In the genomic region with DNA sequence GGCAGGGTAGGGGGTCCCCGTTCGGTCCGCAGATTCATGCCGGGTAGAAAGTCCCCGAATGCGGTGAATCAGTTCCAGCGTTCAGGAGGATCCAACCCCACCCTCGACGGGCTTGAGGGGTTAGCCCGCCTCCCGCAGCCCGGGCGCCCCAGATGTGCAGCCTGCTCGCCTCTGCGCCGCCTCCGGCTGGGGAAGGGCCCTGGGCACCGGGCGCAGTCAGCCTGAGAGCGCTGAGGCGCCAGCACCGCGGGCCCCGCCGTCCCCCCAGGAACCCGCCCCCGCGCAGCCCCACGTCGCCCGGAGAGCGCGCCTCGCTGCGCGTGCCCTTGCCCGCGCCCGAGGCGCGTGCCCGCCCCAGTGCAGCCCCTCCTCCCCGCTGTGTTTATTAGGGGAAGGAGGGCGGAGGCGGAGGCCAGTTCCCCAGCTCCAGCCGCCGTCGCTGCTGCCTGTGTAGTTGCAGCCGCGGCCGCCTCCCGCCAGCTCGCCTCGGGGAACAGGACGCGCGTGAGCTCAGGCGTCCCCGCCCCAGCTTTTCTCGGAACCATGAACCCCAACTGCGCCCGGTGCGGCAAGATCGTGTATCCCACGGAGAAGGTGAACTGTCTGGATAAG, we compare ENCODE assay signal across 1 cellular context.
TF ChIP-seq lines count a peak whose summit lies in the region.

A gene with protein sequence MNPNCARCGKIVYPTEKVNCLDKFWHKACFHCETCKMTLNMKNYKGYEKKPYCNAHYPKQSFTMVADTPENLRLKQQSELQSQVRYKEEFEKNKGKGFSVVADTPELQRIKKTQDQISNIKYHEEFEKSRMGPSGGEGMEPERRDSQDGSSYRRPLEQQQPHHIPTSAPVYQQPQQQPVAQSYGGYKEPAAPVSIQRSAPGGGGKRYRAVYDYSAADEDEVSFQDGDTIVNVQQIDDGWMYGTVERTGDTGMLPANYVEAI (plus strand): TSS at position 412 of the 612 bp plus-strand sequence. CDS start 132 bp downstream, at position 544.

TF ChIP-seq in K562, 482 proteins besides CTCF, POLR2A, EP300 and RAD21 (continued from another document and continues in another):
- TF ChIP-seq ZBTB40 (IDR thresholded peaks at IDR 0.05) (no peak; the same call in 1 of the 2 replicates), ZBTB40 (CRISPR knock-in tag; IDR thresholded peaks at IDR 0.05) (no peak), ZNF507 (tag; conservative IDR thresholded peaks at IDR 0.05) (no peak), SOX6 (IDR thresholded peaks at IDR 0.05) (0 out of 2 replicates have a peak, but pooled peaks have one; percentile 28), EGR1 (conservative IDR thresholded peaks at IDR 0.05) (peak; percentile 80), ARID1B (IDR thresholded peaks at IDR 0.05) (no peak), JUNB (CRISPR knock-in tag; conservative IDR thresholded peaks at IDR 0.05) (0 out of 2 replicates have a peak, but pooled peaks have one; percentile 27), NR2C2 (CRISPR knock-in tag; IDR thresholded peaks at IDR 0.05) (no peak), NR2C2 (tag; IDR thresholded peaks at IDR 0.05) (peak; percentile 58; the same call in 1 of the 2 replicates), L3MBTL2 (IDR thresholded peaks at IDR 0.05) (0 out of 2 replicates have a peak, but pooled peaks have one; percentile 29), NRF1 (conservative IDR thresholded peaks at IDR 0.05 in 1 of 2, IDR thresholded peaks at IDR 0.05 in 1 of 2) (peak; percentile 74), ZNF24 (IDR thresholded peaks at IDR 0.05) (peak; percentile 49), FOXK2 (conservative IDR thresholded peaks at IDR 0.05 in 1 of 2, IDR thresholded peaks at IDR 0.05 in 1 of 2; ENCODE audit: low read depth in 2 of 2) (0 out of 4 replicates have a peak, but pooled peaks of 1 of the 2 experiments have one; percentile 27), SLC30A9 (CRISPR knock-in tag; IDR thresholded peaks at IDR 0.05) (no peak), IFI16 (CRISPR knock-in tag; IDR thresholded peaks at IDR 0.05) (0 out of 2 replicates have a peak, but pooled peaks have one; percentile 18), ELF2 (CRISPR knock-in tag; IDR thresholded peaks at IDR 0.05) (peak; percentile 53; the same call in 1 of the 2 replicates), PCBP1 (IDR thresholded peaks at IDR 0.05; ENCODE audit: low read depth, low read length, poor library complexity, severe bottlenecking) (peak; percentile 92), ARHGAP35 (IDR thresholded peaks at IDR 0.05; ENCODE audit: partially characterized antibody) (no peak), FOXJ2 (tag; IDR thresholded peaks at IDR 0.05) (peak; percentile 54; the same call in 1 of the 2 replicates), POLR2B (IDR thresholded peaks at IDR 0.05; ENCODE audit: low read depth, partially characterized antibody) (peak; percentile 92), ZNF57 (CRISPR knock-in tag; IDR thresholded peaks at IDR 0.05) (no peak), HNRNPUL1 (IDR thresholded peaks at IDR 0.05; ENCODE audit: low read length) (no peak), YBX1 (IDR thresholded peaks at IDR 0.05) (no peak), GTF2F1 (IDR thresholded peaks at IDR 0.05; ENCODE audit: low read depth, low read length) (peak; percentile 53; the same call in 1 of the 2 replicates), PPARD (CRISPR knock-in tag; IDR thresholded peaks at IDR 0.05) (0 out of 2 replicates have a peak, but pooled peaks have one; percentile 18), CHD2 (IDR thresholded peaks at IDR 0.05; ENCODE audit: low read depth, low read length) (no peak), SNIP1 (IDR thresholded peaks at IDR 0.05; ENCODE audit: low read depth) (no peak), NCOA6 (IDR thresholded peaks at IDR 0.05) (peak; percentile 74; the same call in 1 of the 2 replicates), PREB (CRISPR knock-in tag; IDR thresholded peaks at IDR 0.05) (no peak), RBBP5 (IDR thresholded peaks at IDR 0.05; ENCODE audit: borderline replicate concordance, insufficient read depth, low read length, poor library complexity, severe bottlenecking) (peak; percentile 75), ZNF436 (CRISPR knock-in tag; IDR thresholded peaks at IDR 0.05) (peak; percentile 54; the same call in 1 of the 2 replicates), ZNF224 (CRISPR knock-in tag; IDR thresholded peaks at IDR 0.05) (no peak), ZNF668 (CRISPR knock-in tag; IDR thresholded peaks at IDR 0.05) (no peak)
- TF ChIP-seq, protein P1, sequence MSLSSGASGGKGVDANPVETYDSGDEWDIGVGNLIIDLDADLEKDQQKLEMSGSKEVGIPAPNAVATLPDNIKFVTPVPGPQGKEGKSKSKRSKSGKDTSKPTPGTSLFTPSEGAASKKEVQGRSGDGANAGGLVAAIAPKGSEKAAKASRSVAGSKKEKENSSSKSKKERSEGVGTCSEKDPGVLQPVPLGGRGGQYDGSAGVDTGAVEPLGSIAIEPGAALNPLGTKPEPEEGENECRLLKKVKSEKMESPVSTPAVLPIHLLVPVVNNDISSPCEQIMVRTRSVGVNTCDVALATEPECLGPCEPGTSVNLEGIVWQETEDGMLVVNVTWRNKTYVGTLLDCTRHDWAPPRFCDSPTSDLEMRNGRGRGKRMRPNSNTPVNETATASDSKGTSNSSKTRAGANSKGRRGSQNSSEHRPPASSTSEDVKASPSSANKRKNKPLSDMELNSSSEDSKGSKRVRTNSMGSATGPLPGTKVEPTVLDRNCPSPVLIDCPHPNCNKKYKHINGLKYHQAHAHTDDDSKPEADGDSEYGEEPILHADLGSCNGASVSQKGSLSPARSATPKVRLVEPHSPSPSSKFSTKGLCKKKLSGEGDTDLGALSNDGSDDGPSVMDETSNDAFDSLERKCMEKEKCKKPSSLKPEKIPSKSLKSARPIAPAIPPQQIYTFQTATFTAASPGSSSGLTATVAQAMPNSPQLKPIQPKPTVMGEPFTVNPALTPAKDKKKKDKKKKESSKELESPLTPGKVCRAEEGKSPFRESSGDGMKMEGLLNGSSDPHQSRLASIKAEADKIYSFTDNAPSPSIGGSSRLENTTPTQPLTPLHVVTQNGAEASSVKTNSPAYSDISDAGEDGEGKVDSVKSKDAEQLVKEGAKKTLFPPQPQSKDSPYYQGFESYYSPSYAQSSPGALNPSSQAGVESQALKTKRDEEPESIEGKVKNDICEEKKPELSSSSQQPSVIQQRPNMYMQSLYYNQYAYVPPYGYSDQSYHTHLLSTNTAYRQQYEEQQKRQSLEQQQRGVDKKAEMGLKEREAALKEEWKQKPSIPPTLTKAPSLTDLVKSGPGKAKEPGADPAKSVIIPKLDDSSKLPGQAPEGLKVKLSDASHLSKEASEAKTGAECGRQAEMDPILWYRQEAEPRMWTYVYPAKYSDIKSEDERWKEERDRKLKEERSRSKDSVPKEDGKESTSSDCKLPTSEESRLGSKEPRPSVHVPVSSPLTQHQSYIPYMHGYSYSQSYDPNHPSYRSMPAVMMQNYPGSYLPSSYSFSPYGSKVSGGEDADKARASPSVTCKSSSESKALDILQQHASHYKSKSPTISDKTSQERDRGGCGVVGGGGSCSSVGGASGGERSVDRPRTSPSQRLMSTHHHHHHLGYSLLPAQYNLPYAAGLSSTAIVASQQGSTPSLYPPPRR (CRISPR knock-in tag; IDR thresholded peaks at IDR 0.05; ENCODE audit: borderline replicate concordance) = no peak
- TF ChIP-seq, protein P2, sequence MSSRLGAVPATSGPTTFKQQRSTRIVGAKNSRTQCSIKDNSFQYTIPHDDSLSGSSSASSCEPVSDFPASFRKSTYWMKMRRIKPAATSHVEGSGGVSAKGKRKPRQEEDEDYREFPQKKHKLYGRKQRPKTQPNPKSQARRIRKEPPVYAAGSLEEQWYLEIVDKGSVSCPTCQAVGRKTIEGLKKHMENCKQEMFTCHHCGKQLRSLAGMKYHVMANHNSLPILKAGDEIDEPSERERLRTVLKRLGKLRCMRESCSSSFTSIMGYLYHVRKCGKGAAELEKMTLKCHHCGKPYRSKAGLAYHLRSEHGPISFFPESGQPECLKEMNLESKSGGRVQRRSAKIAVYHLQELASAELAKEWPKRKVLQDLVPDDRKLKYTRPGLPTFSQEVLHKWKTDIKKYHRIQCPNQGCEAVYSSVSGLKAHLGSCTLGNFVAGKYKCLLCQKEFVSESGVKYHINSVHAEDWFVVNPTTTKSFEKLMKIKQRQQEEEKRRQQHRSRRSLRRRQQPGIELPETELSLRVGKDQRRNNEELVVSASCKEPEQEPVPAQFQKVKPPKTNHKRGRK (tag; IDR thresholded peaks at IDR 0.05) = no peak
- TF ChIP-seq, protein P3, sequence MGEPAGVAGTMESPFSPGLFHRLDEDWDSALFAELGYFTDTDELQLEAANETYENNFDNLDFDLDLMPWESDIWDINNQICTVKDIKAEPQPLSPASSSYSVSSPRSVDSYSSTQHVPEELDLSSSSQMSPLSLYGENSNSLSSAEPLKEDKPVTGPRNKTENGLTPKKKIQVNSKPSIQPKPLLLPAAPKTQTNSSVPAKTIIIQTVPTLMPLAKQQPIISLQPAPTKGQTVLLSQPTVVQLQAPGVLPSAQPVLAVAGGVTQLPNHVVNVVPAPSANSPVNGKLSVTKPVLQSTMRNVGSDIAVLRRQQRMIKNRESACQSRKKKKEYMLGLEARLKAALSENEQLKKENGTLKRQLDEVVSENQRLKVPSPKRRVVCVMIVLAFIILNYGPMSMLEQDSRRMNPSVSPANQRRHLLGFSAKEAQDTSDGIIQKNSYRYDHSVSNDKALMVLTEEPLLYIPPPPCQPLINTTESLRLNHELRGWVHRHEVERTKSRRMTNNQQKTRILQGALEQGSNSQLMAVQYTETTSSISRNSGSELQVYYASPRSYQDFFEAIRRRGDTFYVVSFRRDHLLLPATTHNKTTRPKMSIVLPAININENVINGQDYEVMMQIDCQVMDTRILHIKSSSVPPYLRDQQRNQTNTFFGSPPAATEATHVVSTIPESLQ (CRISPR knock-in tag; IDR thresholded peaks at IDR 0.05) = no peak
- TF ChIP-seq, protein P4, sequence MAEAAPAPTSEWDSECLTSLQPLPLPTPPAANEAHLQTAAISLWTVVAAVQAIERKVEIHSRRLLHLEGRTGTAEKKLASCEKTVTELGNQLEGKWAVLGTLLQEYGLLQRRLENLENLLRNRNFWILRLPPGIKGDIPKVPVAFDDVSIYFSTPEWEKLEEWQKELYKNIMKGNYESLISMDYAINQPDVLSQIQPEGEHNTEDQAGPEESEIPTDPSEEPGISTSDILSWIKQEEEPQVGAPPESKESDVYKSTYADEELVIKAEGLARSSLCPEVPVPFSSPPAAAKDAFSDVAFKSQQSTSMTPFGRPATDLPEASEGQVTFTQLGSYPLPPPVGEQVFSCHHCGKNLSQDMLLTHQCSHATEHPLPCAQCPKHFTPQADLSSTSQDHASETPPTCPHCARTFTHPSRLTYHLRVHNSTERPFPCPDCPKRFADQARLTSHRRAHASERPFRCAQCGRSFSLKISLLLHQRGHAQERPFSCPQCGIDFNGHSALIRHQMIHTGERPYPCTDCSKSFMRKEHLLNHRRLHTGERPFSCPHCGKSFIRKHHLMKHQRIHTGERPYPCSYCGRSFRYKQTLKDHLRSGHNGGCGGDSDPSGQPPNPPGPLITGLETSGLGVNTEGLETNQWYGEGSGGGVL (CRISPR knock-in tag; IDR thresholded peaks at IDR 0.05) = no peak
